ENCODE assay signal across 30 cellular contexts in genomic region chr9:113603773-113604172, GRCh38.
DNase-seq lines count a peak whose midpoint lies in the region; ATAC-seq and TF ChIP-seq lines count a peak whose summit lies in the region.
"Had no signal": no experiment of that assay in that cellular context is flagged by ENCODE, and none has a peak within 500 bp of the region (broad histone marks: within the 10 kb centered on the region; RNA-seq: fewer than 3 reads in every experiment).

No MANE protein-coding gene starts in this region.

- TF ChIP-seq POLR2A in Peyer's patch (IDR thresholded peaks at IDR 0.05) = no peak

- peak overlapping the region; percentile 87 for H3K4me2 ChIP-seq in BLaER1
- peak overlapping the region in 10 of 11 experiments; percentile 62 to 93 (median 77); a peak in 15 of 22 replicates for H3K4me2 ChIP-seq in BLaER1 treated with 17β-estradiol and CSF1 and Interleukin-3, amounts not matched to agents 10 nM and 100 nM
- no peak overlapping the region for H3K4me2 ChIP-seq in OCI-LY7 (ENCODE audit: low read length)
- H3K4me2 ChIP-seq: smooth muscle cell had no signal

- DNase-seq in OCI-LY7 (ENCODE audit: low spot score) = no peak
- DNase-seq in nephron progenitor cell = no peak
- DNase-seq in Peyer's patch = no peak
- DNase-seq in D341Med (ENCODE audit: low spot score) = no peak
- DNase-seq: activated CD4-positive, alpha-beta T cell treated with anti-CD3 and anti-CD28 coated beads for 4 hours; C1 segment of cervical spinal cord; COR-L47; DND-41; foreskin fibroblast; GOT3; head of caudate nucleus; islet precursor cell; KG1; left lung; MG63; NCI-H1105; NCI-H187; right cardiac atrium; stimulated activated CD4-positive, alpha-beta T cell treated with anti-CD3 and anti-CD28 coated beads, Interleukin-1b, Interleukin-23, amount 100 ng/mL, for 48 hours; T-cell; thyroid gland; WERI-Rb-1 had no signal

- H3K27me3 Mint-ChIP-seq in nephron progenitor cell (ENCODE audit: low read depth, poor library complexity) = peaks cover 2% of the 10 kb centered on the region
- H3K27me3 Mint-ChIP-seq: central memory CD8-positive, alpha-beta T cell; memory B cell; T-cell had no signal

- no peaks in the 10 kb centered on the region for H3K36me3 ChIP-seq in BLaER1
- no peaks in the 10 kb centered on the region for H3K36me3 ChIP-seq in BLaER1 treated with 17β-estradiol and CSF1 and Interleukin-3, amounts not matched to agents 10 nM and 100 nM
- no peaks in the 10 kb centered on the region for H3K36me3 ChIP-seq in OCI-LY7 (ENCODE audit: insufficient read depth, low read length)
- peaks cover 0 to under 1% (median 0%) of the 10 kb centered on the region in 3 donors for H3K36me3 ChIP-seq in Peyer's patch
- H3K36me3 ChIP-seq: esophagus muscularis mucosa, MG63, thyroid gland, WERI-Rb-1 had no signal

- H3K79me2 ChIP-seq in OCI-LY7 (ENCODE audit: insufficient read depth, low read depth, low read length) = no peaks in the 10 kb centered on the region

- POLR2A ChIA-PET in OCI-LY7 (lab: Charles Lee) = interaction anchor here (0.9 to 2.5 kb wide), 4 partner anchors 9 to 80 kb away, joined by 3 to 6 read pairs (median 4); no protein-coding TSS in a partner anchor

- H3K27me3 ChIP-seq in BLaER1 (no peaks in the 10 kb centered on the region), Peyer's patch (no peaks in the 10 kb centered on the region)
- H3K27me3 ChIP-seq in BLaER1 treated with 17β-estradiol and CSF1 and Interleukin-3, amounts not matched to agents 10 nM and 100 nM = no peaks in the 10 kb centered on the region
- H3K27me3 ChIP-seq: esophagus muscularis mucosa, left lung, MG63, thyroid gland had no signal

- H4K20me1 ChIP-seq in BLaER1 (no peaks in the 10 kb centered on the region), OCI-LY7 (ENCODE audit: insufficient read depth, low read length) (no peaks in the 10 kb centered on the region)
- peaks cover 0 to 3% (median 0%) of the 10 kb centered on the region in 11 experiments; a peak in 3 of 22 replicates for H4K20me1 ChIP-seq in BLaER1 treated with 17β-estradiol and CSF1 and Interleukin-3, amounts not matched to agents 10 nM and 100 nM

- H3K36me3 Mint-ChIP-seq in nephron progenitor cell (ENCODE audit: low read depth) = no peaks in the 10 kb centered on the region
- H3K36me3 Mint-ChIP-seq: memory B cell, T-cell had no signal

- no peaks in the 10 kb centered on the region for H3K9me2 ChIP-seq in OCI-LY7 (ENCODE audit: insufficient read depth, low read length)

- peak overlapping the region; percentile 81 for H3K27ac ChIP-seq in BLaER1
- H3K27ac ChIP-seq in BLaER1 treated with 17β-estradiol and CSF1 and Interleukin-3, amounts not matched to agents 10 nM and 100 nM = peak overlapping the region in 3 of 11 experiments; percentile 19 to 74 (median 27); a peak in 4 of 22 replicates
- H3K27ac ChIP-seq in OCI-LY7 (ENCODE audit: low read depth, low read length, poor library complexity, severe bottlenecking) = no peak overlapping the region
- H3K27ac ChIP-seq in Peyer's patch = no peak overlapping the region
- H3K27ac ChIP-seq: esophagus muscularis mucosa, left lung, RWPE1, thyroid gland had no signal

- H3K4me1 Mint-ChIP-seq in nephron progenitor cell = peaks cover 60% of the 10 kb centered on the region
- H3K4me1 Mint-ChIP-seq: central memory CD8-positive, alpha-beta T cell; memory B cell; T-cell had no signal

- no peak overlapping the region for H3K4me3 ChIP-seq in BLaER1
- no peak overlapping the region for H3K4me3 ChIP-seq in BLaER1 treated with 17β-estradiol and CSF1 and Interleukin-3, amounts not matched to agents 10 nM and 100 nM
- no peak overlapping the region for H3K4me3 ChIP-seq in OCI-LY7 (ENCODE audit: low read depth, low read length, poor library complexity, severe bottlenecking)
- H3K4me3 ChIP-seq in Peyer's patch = no peak overlapping the region
- H3K4me3 ChIP-seq: esophagus muscularis mucosa, left lung, MG63, smooth muscle cell, thyroid gland had no signal

- intact Hi-C loops in OCI-LY7 (cut with micrococcal nuclease; ENCODE audit: unreplicated experiment) = no loop called here

- H3K27ac Mint-ChIP-seq in nephron progenitor cell = peak overlapping the region; percentile 89
- H3K27ac Mint-ChIP-seq: memory B cell, T-cell had no signal

- no peaks in the 10 kb centered on the region for H3K9me3 Mint-ChIP-seq in nephron progenitor cell
- H3K9me3 Mint-ChIP-seq: central memory CD8-positive, alpha-beta T cell; memory B cell; T-cell had no signal

- CTCF ChIA-PET in OCI-LY7 (lab: Charles Lee; ENCODE audit: unreplicated experiment) = interaction anchor here (0.8 to 1.3 kb wide), 2 partner anchors 12 to 22 kb away, joined by 3 read pairs; no protein-coding TSS in a partner anchor

- ATAC-seq in GM19395 (IDR thresholded peaks at IDR 0.05; ENCODE audit: unreplicated experiment) = no peak
- ATAC-seq: left lung, right cardiac atrium, T-cell had no signal

- H3K4me3 Mint-ChIP-seq in nephron progenitor cell = no peak overlapping the region
- H3K4me3 Mint-ChIP-seq: central memory CD8-positive, alpha-beta T cell; memory B cell; T-cell had no signal

- peak overlapping the region; percentile 2; the same call in 1 of the 2 replicates for H3K9ac ChIP-seq in BLaER1
- H3K9ac ChIP-seq in BLaER1 treated with 17β-estradiol and CSF1 and Interleukin-3, amounts not matched to agents 10 nM and 100 nM = peak overlapping the region in 2 of 11 experiments; percentile 31 to 70; a peak in 2 of 22 replicates

- peaks cover 49% of the 10 kb centered on the region for H3K4me1 ChIP-seq in BLaER1
- peaks cover 33 to 59% (median 44%) of the 10 kb centered on the region in 10 experiments for H3K4me1 ChIP-seq in BLaER1 treated with 17β-estradiol and CSF1 and Interleukin-3, amounts not matched to agents 10 nM and 100 nM
- H3K4me1 ChIP-seq in OCI-LY7 (ENCODE audit: insufficient read depth, low read length, poor library complexity, severe bottlenecking) = peaks cover 24% of the 10 kb centered on the region
- H3K4me1 ChIP-seq in Peyer's patch = peaks cover 0 to 13% (median 0%) of the 10 kb centered on the region in 4 donors

- TF ChIP-seq CTCF in OCI-LY7 (conservative IDR thresholded peaks at IDR 0.05; ENCODE audit: low read length) = no peak
- no peak for TF ChIP-seq CTCF in nephron progenitor cell (IDR thresholded peaks at IDR 0.05)
- no peak for TF ChIP-seq CTCF in Peyer's patch (IDR thresholded peaks at IDR 0.05)

- no TSS peak for BruUV-seq in OCI-LY7 (replicated peaks; lab: Mats Ljungman, UMichigan)

- H3K9me3 ChIP-seq in BLaER1 = no peaks in the 10 kb centered on the region
- H3K9me3 ChIP-seq in BLaER1 treated with 17β-estradiol and CSF1 and Interleukin-3, amounts not matched to agents 10 nM and 100 nM (replicated peaks in 1 of 11) = no peaks in the 10 kb centered on the region
- H3K9me3 ChIP-seq in OCI-LY7 (ENCODE audit: low read length) = no peaks in the 10 kb centered on the region
- no peaks in the 10 kb centered on the region for H3K9me3 ChIP-seq in Peyer's patch
- H3K9me3 ChIP-seq: esophagus muscularis mucosa, left lung, MG63, thyroid gland had no signal

- peak overlapping the region; percentile 48; the same call in 1 of the 2 replicates for H2AFZ ChIP-seq in OCI-LY7 (ENCODE audit: low read length)
